In the genomic region with DNA sequence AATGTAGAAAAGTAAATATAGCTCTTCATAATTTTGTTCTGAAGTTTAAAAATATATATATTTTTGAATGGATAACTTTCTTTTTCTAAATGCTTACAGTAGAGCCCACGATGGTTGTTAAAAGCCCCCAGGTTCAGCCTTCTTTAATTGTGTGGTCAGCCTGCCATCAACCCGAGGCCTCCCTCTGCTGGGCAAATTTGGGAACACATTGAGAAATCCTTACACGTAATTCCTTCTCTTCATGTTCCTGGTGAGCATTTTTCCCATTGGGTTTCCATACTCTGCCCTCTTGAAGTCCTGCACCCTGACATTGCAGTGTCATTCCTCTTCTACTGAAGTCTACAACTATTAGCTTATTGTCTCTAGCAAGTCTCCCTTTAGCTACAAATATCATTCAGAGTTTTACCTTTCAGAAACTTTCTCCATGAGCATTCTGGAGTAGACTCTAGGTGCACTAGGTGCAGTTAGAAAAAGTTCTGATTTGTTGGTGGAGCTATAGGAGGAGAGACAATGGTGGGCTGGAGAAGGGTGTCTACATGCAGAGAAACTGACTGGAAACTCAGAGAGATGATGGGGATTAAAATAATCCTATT, we compare ENCODE assay signal across 8 cellular contexts. TPM values are rescaled to one million over a fixed set of nuclear protein-coding genes. Genes with fewer than 3 reads are reported as not detected.
DNase-seq lines count a peak whose midpoint lies in the region; ATAC-seq, FAIRE-seq and TF ChIP-seq lines count a peak whose summit lies in the region.

No MANE protein-coding gene starts in this region.

- H3K9ac ChIP-seq in MM.1S (ENCODE audit: low read length): no peak overlapping the region
- H3K9ac ChIP-seq in HepG2 (ENCODE audit: insufficient read depth, low read depth, low read length): no peak overlapping the region

- H3K27me3 ChIP-seq in MM.1S (replicated peaks; ENCODE audit: insufficient read depth, low read length) (no peaks in the 10 kb centered on the region), HepG2 (ENCODE audit: control insufficient read depth in 1 of 2, insufficient read depth in 2 of 2, low read length in 2 of 2) (no peaks in the 10 kb centered on the region), suprapubic skin (no peaks in the 10 kb centered on the region)

- WGBS in HepG2 (ENCODE audit: low lambda C conversion rate): 4% methylated on average over 3 of the region's 3 CpGs
- WGBS in suprapubic skin: under 1% methylated on average over 3 of the region's 3 CpGs

- H2AFZ ChIP-seq in MM.1S (ENCODE audit: low read length) (no peak overlapping the region), HepG2 (ENCODE audit: low read length) (no peak overlapping the region)

- H3K4me2 ChIP-seq in MM.1S (ENCODE audit: low read depth, low read length): no peak overlapping the region
- no peak overlapping the region for H3K4me2 ChIP-seq in HepG2 (ENCODE audit: low read depth, low read length)

- no peaks in the 10 kb centered on the region for H3F3A ChIP-seq in MM.1S (ENCODE audit: insufficient read depth, low read length)

- H3K4me1 ChIP-seq in MM.1S (ENCODE audit: low read length) (no peaks in the 10 kb centered on the region), HepG2 (ENCODE audit: insufficient read depth, low read length) (no peaks in the 10 kb centered on the region), suprapubic skin (no peaks in the 10 kb centered on the region)

- no peak for TF ChIP-seq EP300 in HepG2 (IDR thresholded peaks at IDR 0.05; ENCODE audit: low read depth in 2 of 2, low read length in 2 of 2)
- TF ChIP-seq EP300 in HepG2 (CRISPR knock-in tag; IDR thresholded peaks at IDR 0.05; ENCODE audit: borderline replicate concordance): no peak
- no peak for TF ChIP-seq EP300 in suprapubic skin (IDR thresholded peaks at IDR 0.05)

- H3K9me3 ChIP-seq in MM.1S (replicated peaks; ENCODE audit: insufficient read depth, low read length): no peaks in the 10 kb centered on the region
- H3K9me3 ChIP-seq in HepG2 (ENCODE audit: low read length): no peaks in the 10 kb centered on the region
- no peaks in the 10 kb centered on the region for H3K9me3 ChIP-seq in suprapubic skin

- H4K20me1 ChIP-seq in MM.1S (ENCODE audit: insufficient read depth, low read length) (no peaks in the 10 kb centered on the region), HepG2 (ENCODE audit: insufficient read depth, low read length) (no peaks in the 10 kb centered on the region)

- H3K79me2 ChIP-seq in MM.1S (ENCODE audit: low read length): no peaks in the 10 kb centered on the region
- no peaks in the 10 kb centered on the region for H3K79me2 ChIP-seq in HepG2 (ENCODE audit: insufficient read depth, low read length)

- no TSS peak for BruUV-seq in HepG2 (replicated peaks; lab: Mats Ljungman, UMichigan)

- ATAC-seq in HepG2 (peak; percentile 82), HG03280 (IDR thresholded peaks at IDR 0.05; ENCODE audit: unreplicated experiment) (no peak)

- peak; percentile 53 to 62 for DNase-seq in NCI-H524 (lab: John Stamatoyannopoulos, UW)
- DNase-seq in NCI-H524 treated with DMSO at 0.1 percent for 48 hours (lab: John Stamatoyannopoulos, UW): no peak
- no peak for DNase-seq in MM.1S
- DNase-seq in T-helper 9 cell: peak; percentile 44
- DNase-seq in cerebellum (ENCODE audit: low spot score): peak; percentile 49
- DNase-seq in HepG2 (ENCODE audit: low spot score): peak; percentile 63
- DNase-seq in suprapubic skin (ENCODE audit: low spot score in 2 of 2): no peak

- no peaks in the 10 kb centered on the region for H3K36me3 ChIP-seq in MM.1S (replicated peaks; ENCODE audit: insufficient read depth, low read length)
- H3K36me3 ChIP-seq in HepG2 (replicated peaks in 1 of 2; ENCODE audit: control insufficient read depth in 1 of 2, insufficient read depth in 2 of 2, low read length in 2 of 2): peaks cover 7 to 9% of the 10 kb centered on the region in 2 experiments; a peak in 4 of 5 replicates
- H3K36me3 ChIP-seq in suprapubic skin: peaks cover 4% of the 10 kb centered on the region

- in situ Hi-C loops in HepG2 (cut with HindIII; ENCODE audit: extremely low pct_ligation_motif_present, low pct_unique_long_range_greater_than_20kb): no loop called here

- intact Hi-C loops in HepG2 (cut with micrococcal nuclease; ENCODE audit: unreplicated experiment): loop anchor here (1.0 to 5.0 kb wide), 2 partner anchors 215 to 281 kb away; no protein-coding TSS in a partner anchor

- TF ChIP-seq CTCF in MM.1S (IDR thresholded peaks at IDR 0.05; ENCODE audit: low read length) (peak; percentile 70), HepG2 (CRISPR knock-in tag; IDR thresholded peaks at IDR 0.05) (peak; percentile 79), suprapubic skin (IDR thresholded peaks at IDR 0.05) (peak; percentile 49 to 74)

- H3K9me2 ChIP-seq in MM.1S (replicated peaks; ENCODE audit: insufficient read depth, low read length): no peaks in the 10 kb centered on the region

- FAIRE-seq in HepG2 (lab: Jason Lieb, UNC): peak; percentile 79

- POLR2A ChIA-PET in HepG2 (lab: Yijun Ruan, JAX): interaction anchor here (1.6 kb wide), 1 partner anchor 11 kb away, joined by 8 read pairs; no protein-coding TSS in a partner anchor

- H3K4me3 ChIP-seq in MM.1S (ENCODE audit: low read length) (no peak overlapping the region), HepG2 (replicated peaks in 1 of 3; ENCODE audit: insufficient read depth in 1 of 3, low read depth in 2 of 3, low read length in 3 of 3) (no peak overlapping the region), suprapubic skin (no peak overlapping the region)

- 0 out of 2 replicates have a peak, but pooled peaks have one; percentile 30 for TF ChIP-seq RAD21 in HepG2 (CRISPR knock-in tag; IDR thresholded peaks at IDR 0.05)

- no peak overlapping the region for H3K27ac ChIP-seq in MM.1S (ENCODE audit: low read length)
- no peak overlapping the region for H3K27ac ChIP-seq in HepG2 (ENCODE audit: extremely low read length, insufficient read depth, low read length)
- H3K27ac ChIP-seq in suprapubic skin: no peak overlapping the region

- CTCF ChIA-PET in HepG2 (lab: Yijun Ruan, JAX; ENCODE audit: low intra/inter-chr PET ratio, low total read pairs): interaction anchor here (1.3 to 1.7 kb wide), 3 partner anchors 11 to 283 kb away, joined by 3 to 11 read pairs (median 5); no protein-coding TSS in a partner anchor

- TF ChIP-seq POLR2A in HepG2 (IDR thresholded peaks at IDR 0.05; ENCODE audit: insufficient read depth in 1 of 2, low read depth in 2 of 2, low read length in 2 of 2) (no peak), suprapubic skin (IDR thresholded peaks at IDR 0.05) (no peak)

TF ChIP-seq in HepG2, 621 proteins besides CTCF, POLR2A, EP300 and RAD21 (continues in another document):
- no peak for TF ChIP-seq ZNF24 (IDR thresholded peaks at IDR 0.05)
- TF ChIP-seq KDM1A (CRISPR knock-in tag; IDR thresholded peaks at IDR 0.05): no peak
- TF ChIP-seq NKX3-1 (CRISPR knock-in tag; IDR thresholded peaks at IDR 0.05): no peak
- peak; percentile 30 for TF ChIP-seq XRCC5 (optimal IDR thresholded peaks at IDR 0.05; ENCODE audit: low read length)
- 0 out of 2 replicates have a peak, but pooled peaks have one; percentile 26 for TF ChIP-seq ZNF335 (CRISPR knock-in tag; IDR thresholded peaks at IDR 0.05)
- TF ChIP-seq PRMT3 (CRISPR knock-in tag; IDR thresholded peaks at IDR 0.05; ENCODE audit: borderline replicate concordance, low read depth): no peak
- TF ChIP-seq MIXL1 (CRISPR knock-in tag; IDR thresholded peaks at IDR 0.05): 0 out of 2 replicates have a peak, but pooled peaks have one; percentile 35
- TF ChIP-seq, protein P1, sequence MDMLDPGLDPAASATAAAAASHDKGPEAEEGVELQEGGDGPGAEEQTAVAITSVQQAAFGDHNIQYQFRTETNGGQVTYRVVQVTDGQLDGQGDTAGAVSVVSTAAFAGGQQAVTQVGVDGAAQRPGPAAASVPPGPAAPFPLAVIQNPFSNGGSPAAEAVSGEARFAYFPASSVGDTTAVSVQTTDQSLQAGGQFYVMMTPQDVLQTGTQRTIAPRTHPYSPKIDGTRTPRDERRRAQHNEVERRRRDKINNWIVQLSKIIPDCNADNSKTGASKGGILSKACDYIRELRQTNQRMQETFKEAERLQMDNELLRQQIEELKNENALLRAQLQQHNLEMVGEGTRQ (IDR thresholded peaks at IDR 0.05; ENCODE audit: low read depth, low read length): no peak
- TF ChIP-seq, protein P1 (CRISPR knock-in tag; IDR thresholded peaks at IDR 0.05; ENCODE audit: borderline replicate concordance): no peak

RNA-seq across cellular contexts. Expression of a gene that starts 40.6 kb away (rescaled TPM):
- total RNA-seq in cerebellum (0.73 TPM), HepG2 (2016; rRNA removed; fragmentation: Illumina TruSeq; extraction: Trizol) (2.5 and 3.6 TPM in 2 replicates), suprapubic skin (10 to 100 TPM in 1 of 4 donors, 1 to 10 TPM in 3; 3.9 to 14.9 (median 6.4) TPM)
- 0.40 and 0.44 TPM in 2 replicates for total RNA-seq in HepG2 (2016; cell fraction: cytosol; rRNA removed; fragmentation: Illumina TruSeq; extraction: Trizol; ENCODE audit: low read depth)
- 2.6 and 3.4 TPM in 2 replicates for total RNA-seq in HepG2 (2016; cell fraction: insoluble cytoplasmic fraction; rRNA removed; fragmentation: Illumina TruSeq; extraction: Trizol)
- total RNA-seq in HepG2 (2016; cell fraction: membrane; rRNA removed; fragmentation: Illumina TruSeq; extraction: Trizol): 1.1 TPM in 2 replicates
- 3.4 TPM in 2 replicates for total RNA-seq in HepG2 (2016; cell fraction: nucleus; rRNA removed; fragmentation: Illumina TruSeq; extraction: Trizol)
- 3.1 and 3.7 TPM in 2 replicates for polyA plus RNA-seq in HepG2 (2011; rRNA removed)
- polyA plus RNA-seq in HepG2 (2011; cell fraction: cytosol; rRNA removed): 1.1 and 1.8 TPM in 2 replicates
- polyA plus RNA-seq in HepG2 (2011; cell fraction: nucleus; rRNA removed): 4.0 and 5.6 TPM in 2 replicates
- 2.3 and 2.9 TPM in 2 replicates for polyA plus RNA-seq in HepG2 (2012)
- polyA plus RNA-seq in HepG2 (2016; cell fraction: cytosol; fragmentation: Illumina TruSeq; extraction: Trizol; ENCODE audit: low read depth): 0.16 and 0.17 TPM in 2 replicates
- polyA plus RNA-seq in HepG2 (2016; cell fraction: insoluble cytoplasmic fraction; fragmentation: Illumina TruSeq; extraction: Trizol; ENCODE audit: low read depth): 2.1 and 2.5 TPM in 2 replicates
- polyA plus RNA-seq in HepG2 (2016; cell fraction: membrane; fragmentation: Illumina TruSeq; extraction: Trizol; ENCODE audit: low read depth): 0.42 and 0.45 TPM in 2 replicates
- 4.1 and 4.8 TPM in 2 replicates for polyA plus RNA-seq in HepG2 (2016; cell fraction: nucleus; fragmentation: Illumina TruSeq; extraction: Trizol; ENCODE audit: insufficient read depth, low read depth)
- 2.6 and 4.4 TPM in 2 replicates for polyA minus RNA-seq in HepG2 (2011; rRNA and poly(A)+ RNA removed; ENCODE audit: low replicate concordance)
- polyA minus RNA-seq in HepG2 (2011; cell fraction: cytosol; rRNA and poly(A)+ RNA removed): 1.8 and 2.8 TPM in 2 replicates
- polyA minus RNA-seq in HepG2 (2011; cell fraction: nucleus; rRNA and poly(A)+ RNA removed): 8.8 and 11.1 TPM in 2 replicates

Comparison
In these comparisons a context has a peak if more than half of its experiments do, and no peak if none do; other contexts are left out.
1. DNase-seq: peak in NCI-H524 (2 of 2), T-helper 9 cell (single experiment), cerebellum (single experiment) and HepG2 (single experiment); none in NCI-H524 treated with DMSO at 0.1 percent for 48 hours (single experiment), MM.1S (single experiment) and suprapubic skin (0 of 2).
2. Peak in every context shown above with its lines, with median percentiles within 50 percentile points of each other: CTCF ChIP-seq.